Comparison of ENCODE assay signal across 29 cellular contexts in the genomic region with DNA sequence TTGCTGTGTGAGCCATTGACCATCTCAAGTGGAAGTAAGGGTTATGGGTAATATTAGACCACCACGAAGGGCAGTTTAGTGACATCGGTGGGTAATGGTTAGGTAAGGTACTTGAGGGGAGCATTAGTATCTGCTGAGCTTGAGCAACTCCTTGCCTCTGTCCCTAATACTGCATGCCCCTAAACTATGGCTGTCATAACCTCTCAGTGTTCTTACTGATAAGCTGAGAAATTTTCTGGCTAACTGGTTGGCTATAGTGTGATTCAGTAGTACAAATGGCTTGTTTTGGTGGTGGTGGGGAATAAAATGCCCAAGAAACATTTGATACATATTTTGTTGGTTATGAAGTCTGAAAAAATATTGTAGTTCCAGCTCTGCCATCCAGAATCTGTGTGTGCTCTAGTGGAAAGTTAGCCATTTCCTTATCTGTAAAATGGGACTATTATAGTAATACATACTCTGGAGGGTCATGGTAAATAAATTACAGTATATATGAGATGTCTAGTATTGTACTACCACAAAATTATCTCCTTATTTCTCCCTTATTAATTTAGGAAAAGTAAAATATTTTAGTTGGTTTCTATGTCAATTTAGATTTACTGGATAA.
DNase-seq lines count a peak whose midpoint lies in the region; ATAC-seq and TF ChIP-seq lines count a peak whose summit lies in the region.
"Had no signal": no experiment of that assay in that cellular context is flagged by ENCODE, and none has a peak within 500 bp of the region (broad histone marks: within the 10 kb centered on the region; RNA-seq: fewer than 3 reads in every experiment).

No MANE protein-coding gene starts in this region.

- TF ChIP-seq CTCF in osteoblast (IDR thresholded peaks at IDR 0.05; ENCODE audit: extremely low read depth, low read depth, low read length), result no peak
- no peak for TF ChIP-seq CTCF in glutamatergic neuron (IDR thresholded peaks at IDR 0.05; ENCODE audit: partially characterized antibody, unreplicated experiment)

- peaks cover 11% of the 10 kb centered on the region for H3K4me1 ChIP-seq in osteoblast (ENCODE audit: insufficient read depth, low read length)
- H3K4me1 ChIP-seq: thyroid gland, vagina had no signal

- no peaks in the 10 kb centered on the region for H3K27me3 Mint-ChIP-seq in activated T-cell treated with anti-CD3 and anti-CD28 coated beads, Interleukin-2, amount 50 U/mL, for 72 hours (ENCODE audit: low read depth)
- no peaks in the 10 kb centered on the region for H3K27me3 Mint-ChIP-seq in activated naive CD8-positive, alpha-beta T cell
- no peaks in the 10 kb centered on the region for H3K27me3 Mint-ChIP-seq in glutamatergic neuron (ENCODE audit: unreplicated experiment)

- no peaks in the 10 kb centered on the region for H3K9me3 Mint-ChIP-seq in activated T-cell treated with anti-CD3 and anti-CD28 coated beads, Interleukin-2, amount 50 U/mL, for 72 hours
- no peaks in the 10 kb centered on the region for H3K9me3 Mint-ChIP-seq in activated naive CD8-positive, alpha-beta T cell (ENCODE audit: low read depth)
- no peaks in the 10 kb centered on the region for H3K9me3 Mint-ChIP-seq in glutamatergic neuron (ENCODE audit: unreplicated experiment)
- H3K9me3 Mint-ChIP-seq: immature natural killer cell; T-helper 2 cell treated with Interferon-gamma antibody and Interleukin-4, amounts not matched to agents 5 μg/mL and 100 μg/mL, for 36 hours had no signal

- no peak for DNase-seq in activated T-cell treated with anti-CD3 and anti-CD28 coated beads, Interleukin-2, amount 50 U/mL, for 72 hours
- no peak for DNase-seq in activated T-cell treated with anti-CD3 and anti-CD28 coated beads, Interleukin-2, amount 50 U/mL, for 1 hour
- peak; percentile 18 for DNase-seq in osteoblast (ENCODE audit: insufficient read length, low spot score, missing footprints)
- DNase-seq in glutamatergic neuron, result no peak
- DNase-seq in D341Med (ENCODE audit: low spot score), result no peak
- no peak for DNase-seq in KG1 (lab: John Stamatoyannopoulos, UW)
- DNase-seq: activated naive CD4-positive, alpha-beta T cell treated with anti-CD3 and anti-CD28 coated beads, Interleukin-2, amount 50 U/mL, for 16 hours; activated T-cell treated with anti-CD3 and anti-CD28 coated beads, Interleukin-2, amount 50 U/mL, for 48 hours; AML-193; aorta; effector CD4-positive, alpha-beta T cell; H7; immature natural killer cell; left colon; mammary epithelial cell; NCI-H1417 treated with DMSO at 0.1 percent for 48 hours; NCI-H2029 treated with DMSO at 0.1 percent for 48 hours; NCI-H226; NCI-H69; right cardiac atrium; SIG-M5; stimulated activated CD4-positive, alpha-beta T cell treated with anti-CD3 and anti-CD28 coated beads, Interleukin-1b, Interleukin-23, amount 100 ng/mL, for 48 hours; thyroid gland had no signal

- ATAC-seq in activated T-cell treated with anti-CD3 and anti-CD28 coated beads, Interleukin-2, amount 50 U/mL, for 72 hours (replicated peaks in 1 of 2), result no peak
- no peak for ATAC-seq in GM18505 (IDR thresholded peaks at IDR 0.05; ENCODE audit: unreplicated experiment)
- ATAC-seq: left colon, right cardiac atrium had no signal

- peaks cover 71% of the 10 kb centered on the region for H3K4me1 Mint-ChIP-seq in activated T-cell treated with anti-CD3 and anti-CD28 coated beads, Interleukin-2, amount 50 U/mL, for 72 hours (ENCODE audit: low read depth)
- peaks cover 67% of the 10 kb centered on the region for H3K4me1 Mint-ChIP-seq in activated naive CD8-positive, alpha-beta T cell (ENCODE audit: low read depth)
- H3K4me1 Mint-ChIP-seq in glutamatergic neuron (ENCODE audit: low read depth, unreplicated experiment), result no peaks in the 10 kb centered on the region

- H3K4me3 Mint-ChIP-seq in activated T-cell treated with anti-CD3 and anti-CD28 coated beads, Interleukin-2, amount 50 U/mL, for 72 hours, result no peak overlapping the region
- no peak overlapping the region for H3K4me3 Mint-ChIP-seq in activated naive CD8-positive, alpha-beta T cell
- no peak overlapping the region for H3K4me3 Mint-ChIP-seq in glutamatergic neuron (ENCODE audit: unreplicated experiment)
- H3K4me3 Mint-ChIP-seq: immature natural killer cell; T-helper 2 cell treated with Interferon-gamma antibody and Interleukin-4, amounts not matched to agents 5 μg/mL and 100 μg/mL, for 36 hours had no signal

- no peaks in the 10 kb centered on the region for H3K36me3 ChIP-seq in osteoblast (ENCODE audit: insufficient read depth, low read length)
- H3K36me3 ChIP-seq: thyroid gland, vagina had no signal

- H3K79me2 ChIP-seq in osteoblast (ENCODE audit: insufficient read depth, low read length), result peaks cover 31% of the 10 kb centered on the region

- H4K20me1 ChIP-seq in osteoblast (ENCODE audit: insufficient read depth, low read length), result no peaks in the 10 kb centered on the region

- no peak overlapping the region for H3K4me3 ChIP-seq in osteoblast (ENCODE audit: insufficient read depth, low read length)
- H3K4me3 ChIP-seq: thyroid gland, vagina had no signal

- H3K27me3 ChIP-seq in osteoblast (ENCODE audit: insufficient read depth, low read length), result no peaks in the 10 kb centered on the region
- H3K27me3 ChIP-seq: thyroid gland, vagina had no signal

- no peak overlapping the region for H3K27ac ChIP-seq in osteoblast (ENCODE audit: low read depth, low read length)
- H3K27ac ChIP-seq: epithelial cell of prostate, KMS-11, thyroid gland, vagina had no signal

- peak overlapping the region; percentile 86 for H3K27ac Mint-ChIP-seq in activated T-cell treated with anti-CD3 and anti-CD28 coated beads, Interleukin-2, amount 50 U/mL, for 72 hours
- peak overlapping the region; percentile 89 for H3K27ac Mint-ChIP-seq in activated naive CD8-positive, alpha-beta T cell
- H3K27ac Mint-ChIP-seq in glutamatergic neuron (ENCODE audit: unreplicated experiment), result no peak overlapping the region

- peaks cover 7 to 18% of the 10 kb centered on the region in 2 donors for H3K36me3 Mint-ChIP-seq in activated T-cell treated with anti-CD3 and anti-CD28 coated beads, Interleukin-2, amount 50 U/mL, for 72 hours (ENCODE audit: insufficient read depth in 2 of 2)
- H3K36me3 Mint-ChIP-seq in activated naive CD8-positive, alpha-beta T cell, result peaks cover 11% of the 10 kb centered on the region
- no peaks in the 10 kb centered on the region for H3K36me3 Mint-ChIP-seq in glutamatergic neuron (ENCODE audit: unreplicated experiment)
- H3K36me3 Mint-ChIP-seq: immature natural killer cell had no signal

- H3K4me2 ChIP-seq in osteoblast (ENCODE audit: insufficient read depth, low read length), result no peak overlapping the region
- H3K4me2 ChIP-seq: KMS-11 had no signal

- no peaks in the 10 kb centered on the region for H3K9me3 ChIP-seq in osteoblast (ENCODE audit: low read depth, low read length)
- H3K9me3 ChIP-seq: thyroid gland, vagina had no signal

- H2AFZ ChIP-seq in osteoblast (ENCODE audit: low read length), result no peak overlapping the region

- peak; percentile 13 for TF ChIP-seq POLR2A in GM18505 (IDR thresholded peaks at IDR 0.05; ENCODE audit: borderline replicate concordance, extremely low read depth, insufficient read depth, insufficient read length)
